ENCODE assay signal across 1 cellular context in the genomic region with DNA sequence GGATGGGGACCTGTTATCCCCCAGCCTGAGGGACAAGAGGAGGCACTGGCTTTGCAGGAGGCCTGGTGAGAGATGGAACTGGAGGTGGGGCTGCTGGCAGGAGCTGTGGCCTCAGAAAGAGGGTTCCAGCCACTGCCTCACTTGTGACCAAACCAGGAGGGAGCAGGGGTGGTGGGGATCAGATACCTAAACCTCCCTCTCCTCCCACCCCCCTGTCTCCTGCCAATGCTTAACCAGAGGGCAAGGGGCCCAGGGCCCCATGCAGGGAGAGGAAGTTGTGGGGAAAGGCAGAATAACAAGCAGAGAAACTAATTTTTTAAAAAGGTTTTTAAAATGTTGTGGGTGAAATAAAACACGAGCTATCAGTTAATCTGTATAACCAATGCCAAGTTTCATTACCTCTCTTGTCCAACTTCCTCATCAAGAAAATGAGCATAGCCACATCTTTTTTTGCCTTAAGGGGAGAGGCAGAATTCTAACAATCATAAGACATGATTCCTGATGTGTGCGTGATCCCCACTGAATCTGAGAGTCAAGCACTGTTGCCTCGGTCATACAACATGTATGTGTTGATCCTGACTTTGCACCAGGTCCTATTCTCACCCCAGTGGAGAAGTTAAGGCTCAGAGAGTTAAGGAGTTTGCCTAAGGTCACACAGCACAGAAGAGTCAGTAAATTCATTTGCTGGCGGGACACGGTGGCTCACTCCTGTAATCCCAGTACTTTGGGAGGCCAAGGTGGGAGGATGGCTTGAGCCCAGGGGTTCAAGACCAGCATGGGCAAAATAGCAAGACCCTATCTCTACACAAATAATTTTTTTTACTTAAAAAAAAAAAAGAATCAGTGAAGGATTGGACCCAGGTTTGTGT.
TF ChIP-seq lines count a peak whose summit lies in the region.

No MANE protein-coding gene starts in this region.

TF ChIP-seq in GM23338, 12 proteins besides CTCF, POLR2A, EP300 and RAD21 (continued from another document):
- TF ChIP-seq STAT1 (IDR thresholded peaks at IDR 0.05; ENCODE audit: unreplicated experiment) (no peak), CREB1 (CRISPR knock-in tag; IDR thresholded peaks at IDR 0.05; ENCODE audit: low read depth) (no peak), POLR2AphosphoS5 (IDR thresholded peaks at IDR 0.05; ENCODE audit: low read depth) (no peak), EZH2phosphoT487 (IDR thresholded peaks at IDR 0.05; ENCODE audit: unreplicated experiment) (no peak), ZNF114 (CRISPR knock-in tag; IDR thresholded peaks at IDR 0.05) (no peak), ZNF331 (CRISPR knock-in tag; IDR thresholded peaks at IDR 0.05; ENCODE audit: low read depth) (no peak)
- TF ChIP-seq, protein P1, sequence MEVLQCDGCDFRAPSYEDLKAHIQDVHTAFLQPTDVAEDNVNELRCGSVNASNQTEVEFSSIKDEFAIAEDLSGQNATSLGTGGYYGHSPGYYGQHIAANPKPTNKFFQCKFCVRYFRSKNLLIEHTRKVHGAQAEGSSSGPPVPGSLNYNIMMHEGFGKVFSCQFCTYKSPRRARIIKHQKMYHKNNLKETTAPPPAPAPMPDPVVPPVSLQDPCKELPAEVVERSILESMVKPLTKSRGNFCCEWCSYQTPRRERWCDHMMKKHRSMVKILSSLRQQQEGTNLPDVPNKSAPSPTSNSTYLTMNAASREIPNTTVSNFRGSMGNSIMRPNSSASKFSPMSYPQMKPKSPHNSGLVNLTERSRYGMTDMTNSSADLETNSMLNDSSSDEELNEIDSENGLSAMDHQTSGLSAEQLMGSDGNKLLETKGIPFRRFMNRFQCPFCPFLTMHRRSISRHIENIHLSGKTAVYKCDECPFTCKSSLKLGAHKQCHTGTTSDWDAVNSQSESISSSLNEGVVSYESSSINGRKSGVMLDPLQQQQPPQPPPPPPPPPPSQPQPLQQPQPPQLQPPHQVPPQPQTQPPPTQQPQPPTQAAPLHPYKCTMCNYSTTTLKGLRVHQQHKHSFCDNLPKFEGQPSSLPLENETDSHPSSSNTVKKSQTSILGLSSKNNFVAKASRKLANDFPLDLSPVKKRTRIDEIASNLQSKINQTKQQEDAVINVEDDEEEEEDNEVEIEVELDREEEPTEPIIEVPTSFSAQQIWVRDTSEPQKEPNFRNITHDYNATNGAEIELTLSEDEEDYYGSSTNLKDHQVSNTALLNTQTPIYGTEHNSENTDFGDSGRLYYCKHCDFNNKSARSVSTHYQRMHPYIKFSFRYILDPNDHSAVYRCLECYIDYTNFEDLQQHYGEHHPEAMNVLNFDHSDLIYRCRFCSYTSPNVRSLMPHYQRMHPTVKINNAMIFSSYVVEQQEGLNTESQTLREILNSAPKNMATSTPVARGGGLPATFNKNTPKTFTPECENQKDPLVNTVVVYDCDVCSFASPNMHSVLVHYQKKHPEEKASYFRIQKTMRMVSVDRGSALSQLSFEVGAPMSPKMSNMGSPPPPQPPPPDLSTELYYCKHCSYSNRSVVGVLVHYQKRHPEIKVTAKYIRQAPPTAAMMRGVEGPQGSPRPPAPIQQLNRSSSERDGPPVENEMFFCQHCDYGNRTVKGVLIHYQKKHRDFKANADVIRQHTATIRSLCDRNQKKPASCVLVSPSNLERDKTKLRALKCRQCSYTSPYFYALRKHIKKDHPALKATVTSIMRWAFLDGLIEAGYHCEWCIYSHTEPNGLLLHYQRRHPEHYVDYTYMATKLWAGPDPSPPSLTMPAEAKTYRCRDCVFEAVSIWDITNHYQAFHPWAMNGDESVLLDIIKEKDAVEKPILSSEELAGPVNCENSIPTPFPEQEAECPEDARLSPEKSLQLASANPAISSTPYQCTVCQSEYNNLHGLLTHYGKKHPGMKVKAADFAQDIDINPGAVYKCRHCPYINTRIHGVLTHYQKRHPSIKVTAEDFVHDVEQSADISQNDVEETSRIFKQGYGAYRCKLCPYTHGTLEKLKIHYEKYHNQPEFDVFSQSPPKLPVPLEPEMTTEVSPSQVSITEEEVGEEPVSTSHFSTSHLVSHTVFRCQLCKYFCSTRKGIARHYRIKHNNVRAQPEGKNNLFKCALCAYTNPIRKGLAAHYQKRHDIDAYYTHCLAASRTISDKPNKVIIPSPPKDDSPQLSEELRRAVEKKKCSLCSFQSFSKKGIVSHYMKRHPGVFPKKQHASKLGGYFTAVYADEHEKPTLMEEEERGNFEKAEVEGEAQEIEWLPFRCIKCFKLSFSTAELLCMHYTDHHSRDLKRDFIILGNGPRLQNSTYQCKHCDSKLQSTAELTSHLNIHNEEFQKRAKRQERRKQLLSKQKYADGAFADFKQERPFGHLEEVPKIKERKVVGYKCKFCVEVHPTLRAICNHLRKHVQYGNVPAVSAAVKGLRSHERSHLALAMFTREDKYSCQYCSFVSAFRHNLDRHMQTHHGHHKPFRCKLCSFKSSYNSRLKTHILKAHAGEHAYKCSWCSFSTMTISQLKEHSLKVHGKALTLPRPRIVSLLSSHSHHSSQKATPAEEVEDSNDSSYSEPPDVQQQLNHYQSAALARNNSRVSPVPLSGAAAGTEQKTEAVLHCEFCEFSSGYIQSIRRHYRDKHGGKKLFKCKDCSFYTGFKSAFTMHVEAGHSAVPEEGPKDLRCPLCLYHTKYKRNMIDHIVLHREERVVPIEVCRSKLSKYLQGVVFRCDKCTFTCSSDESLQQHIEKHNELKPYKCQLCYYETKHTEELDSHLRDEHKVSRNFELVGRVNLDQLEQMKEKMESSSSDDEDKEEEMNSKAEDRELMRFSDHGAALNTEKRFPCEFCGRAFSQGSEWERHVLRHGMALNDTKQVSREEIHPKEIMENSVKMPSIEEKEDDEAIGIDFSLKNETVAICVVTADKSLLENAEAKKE (CRISPR knock-in tag; IDR thresholded peaks at IDR 0.05): no peak
- TF ChIP-seq, protein P2, sequence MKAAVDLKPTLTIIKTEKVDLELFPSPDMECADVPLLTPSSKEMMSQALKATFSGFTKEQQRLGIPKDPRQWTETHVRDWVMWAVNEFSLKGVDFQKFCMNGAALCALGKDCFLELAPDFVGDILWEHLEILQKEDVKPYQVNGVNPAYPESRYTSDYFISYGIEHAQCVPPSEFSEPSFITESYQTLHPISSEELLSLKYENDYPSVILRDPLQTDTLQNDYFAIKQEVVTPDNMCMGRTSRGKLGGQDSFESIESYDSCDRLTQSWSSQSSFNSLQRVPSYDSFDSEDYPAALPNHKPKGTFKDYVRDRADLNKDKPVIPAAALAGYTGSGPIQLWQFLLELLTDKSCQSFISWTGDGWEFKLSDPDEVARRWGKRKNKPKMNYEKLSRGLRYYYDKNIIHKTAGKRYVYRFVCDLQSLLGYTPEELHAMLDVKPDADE (IDR thresholded peaks at IDR 0.05): no peak
